19 cellular contexts compared by ENCODE assay signal in genomic region chr13:77728265-77728966, GRCh38. TPM values are rescaled to one million over a fixed set of nuclear protein-coding genes. Genes with fewer than 3 reads are reported as not detected.
DNase-seq lines count a peak whose midpoint lies in the region; ATAC-seq and TF ChIP-seq lines count a peak whose summit lies in the region.
"Had no signal": no experiment of that assay in that cellular context is flagged by ENCODE, and none has a peak within 500 bp of the region (broad histone marks: within the 10 kb centered on the region; RNA-seq: fewer than 3 reads in every experiment).

No MANE protein-coding gene starts in this region.

- H3K36me3 Mint-ChIP-seq in WTC11 (peaks cover 9% of the 10 kb centered on the region; the same call in 1 of the 2 replicates), mesothelial cell of epicardium (peaks cover 16% of the 10 kb centered on the region)
- peaks cover 51% of the 10 kb centered on the region for H3K36me3 Mint-ChIP-seq in T-helper 2 cell treated with Interferon-gamma antibody and Interleukin-4, amounts not matched to agents 5 μg/mL and 100 μg/mL, for 36 hours (ENCODE audit: low read depth)

- H3K27me3 Mint-ChIP-seq in WTC11 (ENCODE audit: low read depth) (no peaks in the 10 kb centered on the region), mesothelial cell of epicardium (ENCODE audit: low read depth) (no peaks in the 10 kb centered on the region)
- H3K27me3 Mint-ChIP-seq in T-helper 2 cell treated with Interferon-gamma antibody and Interleukin-4, amounts not matched to agents 5 μg/mL and 100 μg/mL, for 36 hours (ENCODE audit: low read depth): no peaks in the 10 kb centered on the region
- H3K27me3 Mint-ChIP-seq: T-cell had no signal

- ATAC-seq in WTC11: no peak
- ATAC-seq in HG02623 (IDR thresholded peaks at IDR 0.05; ENCODE audit: unreplicated experiment): no peak
- ATAC-seq: T-cell had no signal

- H3K4me3 Mint-ChIP-seq in WTC11 (no peak overlapping the region), mesothelial cell of epicardium (no peak overlapping the region)
- H3K4me3 Mint-ChIP-seq in T-helper 2 cell treated with Interferon-gamma antibody and Interleukin-4, amounts not matched to agents 5 μg/mL and 100 μg/mL, for 36 hours: no peak overlapping the region
- H3K4me3 Mint-ChIP-seq: endodermal cell had no signal

- H3K9me3 Mint-ChIP-seq in WTC11 (no peaks in the 10 kb centered on the region), mesothelial cell of epicardium (peaks cover 5% of the 10 kb centered on the region)
- H3K9me3 Mint-ChIP-seq in T-helper 2 cell treated with Interferon-gamma antibody and Interleukin-4, amounts not matched to agents 5 μg/mL and 100 μg/mL, for 36 hours: no peaks in the 10 kb centered on the region
- H3K9me3 Mint-ChIP-seq: endodermal cell, T-cell had no signal

- CTCF ChIA-PET in WTC11 (lab: Charles Lee): no interaction called here

- H3K4me1 Mint-ChIP-seq in WTC11: peaks cover 61% of the 10 kb centered on the region
- peaks cover 34% of the 10 kb centered on the region for H3K4me1 Mint-ChIP-seq in mesothelial cell of epicardium
- peaks cover 42% of the 10 kb centered on the region for H3K4me1 Mint-ChIP-seq in T-helper 2 cell treated with Interferon-gamma antibody and Interleukin-4, amounts not matched to agents 5 μg/mL and 100 μg/mL, for 36 hours (ENCODE audit: low read depth)

- H3K27ac Mint-ChIP-seq in WTC11 (peak overlapping the region; percentile 30; the same call in 1 of the 2 replicates), mesothelial cell of epicardium (peak overlapping the region; percentile 25)
- no peak overlapping the region for H3K27ac Mint-ChIP-seq in T-helper 2 cell treated with Interferon-gamma antibody and Interleukin-4, amounts not matched to agents 5 μg/mL and 100 μg/mL, for 36 hours
- H3K27ac Mint-ChIP-seq: endodermal cell had no signal

- DNase-seq in NCI-H146 (lab: John Stamatoyannopoulos, UW) (peak; percentile 18), NCI-H146 treated with DMSO at 0.1 percent for 48 hours (lab: John Stamatoyannopoulos, UW; ENCODE audit: unreplicated experiment) (no peak), NCI-H1092 treated with DMSO at 0.1 percent for 48 hours (lab: John Stamatoyannopoulos, UW) (peak; percentile 60), WTC11 (ENCODE audit: low spot score) (no peak), mesothelial cell of epicardium (ENCODE audit: low spot score in 2 of 2, unreplicated experiment in 2 of 2) (no peak), NAMALWA (ENCODE audit: low spot score) (no peak)
- DNase-seq in T-helper 2 cell treated with Interferon-gamma antibody and Interleukin-4, amounts not matched to agents 5 μg/mL and 100 μg/mL, for 36 hours (ENCODE audit: low spot score): no peak
- DNase-seq: activated CD4-positive, alpha-beta T cell treated with anti-CD3 and anti-CD28 coated beads, Interleukin-2, amount 50 U/mL, for 48 hours; Calu3; endodermal cell; IMR-90; NCI-H1930; NCI-H510A; SHP77 treated with DMSO at 0.1 percent for 48 hours; T-cell; uterus had no signal

- TF ChIP-seq CTCF in WTC11 (IDR thresholded peaks at IDR 0.05) (no peak), mesothelial cell of epicardium (IDR thresholded peaks at IDR 0.05; ENCODE audit: unreplicated experiment) (no peak)

- POLR2A ChIA-PET in WTC11 (lab: Charles Lee): no interaction called here

TF ChIP-seq in WTC11, 78 proteins besides CTCF, POLR2A, EP300 and RAD21 (continues in another document):
- TF ChIP-seq TEAD4 (CRISPR knock-in tag; IDR thresholded peaks at IDR 0.05) (no peak), AFF4 (CRISPR knock-in tag; IDR thresholded peaks at IDR 0.05; ENCODE audit: borderline replicate concordance) (no peak), SOX15 (CRISPR knock-in tag; IDR thresholded peaks at IDR 0.05) (no peak), ZNF396 (CRISPR knock-in tag; IDR thresholded peaks at IDR 0.05; ENCODE audit: borderline replicate concordance) (no peak), ZNF281 (CRISPR knock-in tag; IDR thresholded peaks at IDR 0.05) (no peak), MLX (CRISPR knock-in tag; IDR thresholded peaks at IDR 0.05) (no peak), ATF3 (CRISPR knock-in tag; conservative IDR thresholded peaks at IDR 0.05) (no peak), AR (CRISPR knock-in tag; IDR thresholded peaks at IDR 0.05) (no peak)

RNA-seq across cellular contexts. Expression of gene SLAIN1, which starts 30.9 kb away (rescaled TPM):
- 29.7 to 33.1 TPM (median 32.0 TPM) in 3 replicates for total RNA-seq in WTC11 (2021)
- 32.8 to 33.4 TPM (median 32.9 TPM) in 3 replicates for total RNA-seq in mesothelial cell of epicardium
- total RNA-seq: MCF 10A, osteoblast had no signal

Comparison
In these comparisons a context has a peak if more than half of its experiments do, and no peak if none do; other contexts are left out.
1. DNase-seq: peak in NCI-H146 (single experiment) and NCI-H1092 treated with DMSO at 0.1 percent for 48 hours (single experiment); none in NCI-H146 treated with DMSO at 0.1 percent for 48 hours (single experiment), WTC11 (single experiment), mesothelial cell of epicardium (0 of 2), NAMALWA (single experiment) and T-helper 2 cell treated with Interferon-gamma antibody and Interleukin-4, amounts not matched to agents 5 μg/mL and 100 μg/mL, for 36 hours (single experiment).